ENCODE assay signal across 8 cellular contexts in the genomic region with DNA sequence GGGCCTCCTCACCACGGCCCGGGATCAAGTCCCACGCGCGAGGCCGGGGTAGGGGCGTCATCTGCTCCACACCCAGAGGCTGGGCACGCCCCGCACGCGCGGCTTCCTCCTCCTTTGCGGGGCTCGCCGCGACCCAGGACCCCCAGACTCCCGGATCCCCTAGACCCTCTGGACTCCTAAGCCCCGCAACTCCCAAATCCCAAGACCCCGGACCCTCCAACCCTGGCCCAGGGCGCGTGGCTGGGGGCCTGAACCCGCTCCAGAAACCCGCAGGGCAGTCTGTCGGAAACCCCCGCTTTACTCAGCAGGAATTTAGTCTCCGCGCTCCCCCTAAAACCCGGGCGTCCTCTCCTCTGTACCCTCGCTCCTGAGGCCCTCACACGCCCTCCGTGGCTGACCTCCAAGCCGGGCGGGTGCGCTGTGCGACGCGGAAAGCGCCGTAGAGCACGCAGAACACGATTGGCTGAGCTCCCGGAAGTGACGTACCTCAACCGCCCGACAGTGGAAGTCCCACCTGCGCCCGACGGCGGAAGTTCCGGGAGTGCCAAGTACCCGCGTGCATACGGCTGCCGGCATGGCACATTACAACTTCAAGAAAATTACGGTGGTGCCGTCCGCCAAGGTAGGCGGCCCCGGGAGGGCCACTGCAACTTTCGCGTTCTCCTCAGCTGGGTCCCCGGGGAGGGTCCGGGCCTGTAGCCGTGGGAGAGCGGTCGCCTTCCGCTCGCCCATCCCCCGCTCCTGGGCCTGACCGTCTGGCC. TPM values are rescaled to one million over a fixed set of nuclear protein-coding genes. Genes with fewer than 3 reads are reported as not detected.
DNase-seq lines count a peak whose midpoint lies in the region; ATAC-seq and TF ChIP-seq lines count a peak whose summit lies in the region.

Gene GTPBP4, plus strand, starts transcription at position 529 of the 761 bp plus-strand sequence. Its CDS starts 46 bp downstream, at position 575.

- no peaks in the 10 kb centered on the region for H3K9me2 ChIP-seq in hepatocyte (replicated peaks; ENCODE audit: insufficient read depth)

- no peak for TF ChIP-seq CTCF in astrocyte of the cerebellum (IDR thresholded peaks at IDR 0.05; ENCODE audit: low read depth, low read length, missing control alignments)
- peak; percentile 44 for TF ChIP-seq CTCF in hepatocyte (IDR thresholded peaks at IDR 0.05; ENCODE audit: poor library complexity)

- peak within 1 kb of the TSS; percentile 93 for H3K4me2 ChIP-seq in hepatocyte

- ATAC-seq in GM18502 (IDR thresholded peaks at IDR 0.05; ENCODE audit: poor library complexity, unreplicated experiment) (peak; percentile 96), HG02943 (IDR thresholded peaks at IDR 0.05; ENCODE audit: low read depth, unreplicated experiment) (peak; percentile 94)

- peak within 1 kb of the TSS; percentile 98 for H3K27ac ChIP-seq in hepatocyte

- no peaks in the 10 kb centered on the region for H3K9me3 ChIP-seq in hepatocyte (ENCODE audit: low read depth)

- H3K4me3 ChIP-seq in astrocyte of the cerebellum (ENCODE audit: low read depth, low read length) = peak within 1 kb of the TSS; percentile 91
- H3K4me3 ChIP-seq in hepatocyte = peak within 1 kb of the TSS; percentile 96

- peak; percentile 76 to 83 for DNase-seq in NCI-H187 (lab: John Stamatoyannopoulos, UW)
- DNase-seq in T-helper 22 cell (ENCODE audit: low read depth) = peak; percentile 97
- DNase-seq in astrocyte of the cerebellum (ENCODE audit: low read depth) = peak; percentile 95
- DNase-seq in hepatocyte (ENCODE audit: low spot score) = peak; percentile 98
- DNase-seq in renal cortical epithelial cell (ENCODE audit: low read depth) = peak; percentile 91
- no peak for DNase-seq in OCI-M2 (lab: John Stamatoyannopoulos, UW; ENCODE audit: unreplicated experiment)

- no peaks in the 10 kb centered on the region for H3K36me3 ChIP-seq in hepatocyte (replicated peaks; ENCODE audit: insufficient read depth, low read depth)

- peaks cover 43% of the 10 kb centered on the region for H3K4me1 ChIP-seq in hepatocyte (ENCODE audit: insufficient read depth)

- H4K20me1 ChIP-seq in hepatocyte (ENCODE audit: insufficient read depth, poor library complexity, severe bottlenecking) = peaks cover 16% of the 10 kb centered on the region

- in situ Hi-C loops in astrocyte of the cerebellum (cut with HindIII; ENCODE audit: low sequenced_read_pairs) = loop anchor here (5.0 kb wide), 1 partner anchor 59 kb away; the partner anchor contains the start of gene IDI1

- H3K27me3 ChIP-seq in hepatocyte = no peaks in the 10 kb centered on the region

- H3K79me2 ChIP-seq in hepatocyte = peaks cover 53% of the 10 kb centered on the region

- H2AFZ ChIP-seq in hepatocyte = peak within 1 kb of the TSS; percentile 75

- 1% methylated on average over 71 of the region's 71 CpGs for WGBS in hepatocyte (ENCODE audit: low lambda C conversion rate, missing lambda C conversion rate)

RNA-seq across cellular contexts. Expression of gene GTPBP4, which starts in this region (rescaled TPM):
- 33.6 and 34.2 TPM in 2 replicates for total RNA-seq in hepatocyte
- polyA plus RNA-seq in hepatocyte = 55.5 and 59.4 TPM in 2 replicates
- 50.0 and 66.5 TPM in 2 replicates for total RNA-seq in renal cortical epithelial cell
